In genomic region chr7:55912748-55913158, GRCh38 we compare ENCODE assay signal across 20 cellular contexts. TPM values are rescaled to one million over a fixed set of nuclear protein-coding genes. Genes with fewer than 3 reads are reported as not detected.
DNase-seq lines count a peak whose midpoint lies in the region; ATAC-seq and TF ChIP-seq lines count a peak whose summit lies in the region.
"Had no signal": no experiment of that assay in that cellular context is flagged by ENCODE, and none has a peak within 500 bp of the region (broad histone marks: within the 10 kb centered on the region; RNA-seq: fewer than 3 reads in every experiment).

No MANE protein-coding gene starts in this region.

- H3K4me1 Mint-ChIP-seq in type B pancreatic cell (ENCODE audit: unreplicated experiment): peaks cover 7% of the 10 kb centered on the region
- peaks cover 7% of the 10 kb centered on the region for H3K4me1 Mint-ChIP-seq in activated naive CD8-positive, alpha-beta T cell treated with anti-CD3 and anti-CD28 coated beads, Interleukin-2, amount 50 U/mL, for 24 hours

- ATAC-seq in HG02798 (IDR thresholded peaks at IDR 0.05; ENCODE audit: poor library complexity, unreplicated experiment): no peak
- ATAC-seq in activated naive CD8-positive, alpha-beta T cell treated with anti-CD3 and anti-CD28 coated beads, Interleukin-2, amount 50 U/mL, for 24 hours: no peak
- ATAC-seq: body of pancreas had no signal

- DNase-seq in COLO829 (ENCODE audit: low spot score): peak; percentile 37
- DNase-seq in NCI-H146 treated with DMSO at 0.1 percent for 48 hours (lab: John Stamatoyannopoulos, UW; ENCODE audit: unreplicated experiment): peak; percentile 9
- DNase-seq in caudate nucleus (lab: John Stamatoyannopoulos, UW): no peak
- DNase-seq in midbrain (lab: John Stamatoyannopoulos, UW): peak; percentile 47
- DNase-seq in type B pancreatic cell (ENCODE audit: extremely low spot score, unreplicated experiment): no peak
- DNase-seq in stimulated activated CD4-positive, alpha-beta T cell treated with anti-CD3 and anti-CD28 coated beads, Interleukin-15, amount 100 ng/mL, for 24 hours: no peak
- DNase-seq in activated naive CD8-positive, alpha-beta T cell treated with anti-CD3 and anti-CD28 coated beads, Interleukin-2, amount 50 U/mL, for 24 hours: no peak
- DNase-seq: activated CD4-positive, alpha-beta T cell treated with anti-CD3 and anti-CD28 coated beads, Interleukin-2, amount 50 U/mL, for 48 hours; activated naive CD4-positive, alpha-beta T cell treated with anti-CD3 and anti-CD28 coated beads, Interleukin-2, amount 10 ng/mL, durations not matched to agents 7 days and 5 days; body of pancreas; Calu3; EL; foreskin fibroblast; NCI-H2081 treated with DMSO at 0.1 percent for 48 hours; NCI-H510A treated with DMSO at 0.1 percent for 48 hours; Right ventricle myocardium superior had no signal

- no peaks in the 10 kb centered on the region for H3K9me3 Mint-ChIP-seq in type B pancreatic cell
- no peaks in the 10 kb centered on the region for H3K9me3 Mint-ChIP-seq in activated naive CD8-positive, alpha-beta T cell treated with anti-CD3 and anti-CD28 coated beads, Interleukin-2, amount 50 U/mL, for 24 hours
- H3K9me3 Mint-ChIP-seq: activated naive CD4-positive, alpha-beta T cell treated with anti-CD3 and anti-CD28 coated beads, Interleukin-2, amount 10 ng/mL, durations not matched to agents 7 days and 5 days had no signal

- H3K27me3 Mint-ChIP-seq in type B pancreatic cell: no peaks in the 10 kb centered on the region
- no peaks in the 10 kb centered on the region for H3K27me3 Mint-ChIP-seq in activated naive CD8-positive, alpha-beta T cell treated with anti-CD3 and anti-CD28 coated beads, Interleukin-2, amount 50 U/mL, for 24 hours
- H3K27me3 Mint-ChIP-seq: activated naive CD4-positive, alpha-beta T cell treated with anti-CD3 and anti-CD28 coated beads, Interleukin-2, amount 10 ng/mL, durations not matched to agents 7 days and 5 days had no signal

- peaks cover 24% of the 10 kb centered on the region for H3K36me3 Mint-ChIP-seq in type B pancreatic cell
- peaks cover 19% of the 10 kb centered on the region for H3K36me3 Mint-ChIP-seq in activated naive CD8-positive, alpha-beta T cell treated with anti-CD3 and anti-CD28 coated beads, Interleukin-2, amount 50 U/mL, for 24 hours (ENCODE audit: low read depth)

- no peak overlapping the region for H3K4me3 Mint-ChIP-seq in type B pancreatic cell
- H3K4me3 Mint-ChIP-seq in activated naive CD8-positive, alpha-beta T cell treated with anti-CD3 and anti-CD28 coated beads, Interleukin-2, amount 50 U/mL, for 24 hours: no peak overlapping the region
- H3K4me3 Mint-ChIP-seq: activated naive CD4-positive, alpha-beta T cell treated with anti-CD3 and anti-CD28 coated beads, Interleukin-2, amount 10 ng/mL, durations not matched to agents 7 days and 5 days; T-helper 1 cell treated with Interleukin-12 subunit alpha and Interleukin-12 subunit beta and Interleukin-4 antibody, amounts not matched to agents 30 μg/mL and 1 μg/mL, for 36 hours had no signal

- H3K27ac ChIP-seq in caudate nucleus (ENCODE audit: low read depth, low read length): peak overlapping the region; percentile 74
- H3K27ac ChIP-seq: body of pancreas, KMS-11, right atrium auricular region had no signal

- TF ChIP-seq CTCF in type B pancreatic cell (conservative IDR thresholded peaks at IDR 0.05): no peak

- H3K27ac Mint-ChIP-seq in type B pancreatic cell: no peak overlapping the region
- no peak overlapping the region for H3K27ac Mint-ChIP-seq in activated naive CD8-positive, alpha-beta T cell treated with anti-CD3 and anti-CD28 coated beads, Interleukin-2, amount 50 U/mL, for 24 hours
- H3K27ac Mint-ChIP-seq: activated naive CD4-positive, alpha-beta T cell treated with anti-CD3 and anti-CD28 coated beads, Interleukin-2, amount 10 ng/mL, durations not matched to agents 7 days and 5 days; T-helper 1 cell treated with Interleukin-12 subunit alpha and Interleukin-12 subunit beta and Interleukin-4 antibody, amounts not matched to agents 30 μg/mL and 1 μg/mL, for 36 hours had no signal

RNA-seq across cellular contexts. Expression of gene ZNF713, which starts 25.5 kb away (rescaled TPM):
- 4.7 and 6.4 TPM in 2 replicates for total RNA-seq in type B pancreatic cell (ENCODE audit: low replicate concordance)

RNA-seq across cellular contexts. Expression of gene MRPS17, which starts 38.9 kb away (rescaled TPM):
- total RNA-seq in type B pancreatic cell (ENCODE audit: low replicate concordance): 19.7 and 20.1 TPM in 2 replicates

RNA-seq across cellular contexts. Expression of gene SEPTIN14, which starts 50.2 kb away (rescaled TPM):
- total RNA-seq in type B pancreatic cell (ENCODE audit: low replicate concordance): 0.07 TPM in 1 of 2 replicates, not detected in the other
- total RNA-seq: body of pancreas, Calu3, right atrium auricular region, Right ventricle myocardium superior had no signal

RNA-seq across cellular contexts. Expression of gene NIPSNAP2, which starts 51.6 kb away (rescaled TPM):
- 46.5 and 54.9 TPM in 2 replicates for total RNA-seq in type B pancreatic cell (ENCODE audit: low replicate concordance)

Comparison
In these comparisons a context has a peak if more than half of its experiments do, and no peak if none do; other contexts are left out.
1. DNase-seq: peak in COLO829 (single experiment), NCI-H146 treated with DMSO at 0.1 percent for 48 hours (single experiment) and midbrain (single experiment); none in caudate nucleus (0 of 61), type B pancreatic cell (single experiment), stimulated activated CD4-positive, alpha-beta T cell treated with anti-CD3 and anti-CD28 coated beads, Interleukin-15, amount 100 ng/mL, for 24 hours (single experiment) and activated naive CD8-positive, alpha-beta T cell treated with anti-CD3 and anti-CD28 coated beads, Interleukin-2, amount 50 U/mL, for 24 hours (single experiment).